Comparison of ENCODE assay signal across 21 cellular contexts in the genomic region with DNA sequence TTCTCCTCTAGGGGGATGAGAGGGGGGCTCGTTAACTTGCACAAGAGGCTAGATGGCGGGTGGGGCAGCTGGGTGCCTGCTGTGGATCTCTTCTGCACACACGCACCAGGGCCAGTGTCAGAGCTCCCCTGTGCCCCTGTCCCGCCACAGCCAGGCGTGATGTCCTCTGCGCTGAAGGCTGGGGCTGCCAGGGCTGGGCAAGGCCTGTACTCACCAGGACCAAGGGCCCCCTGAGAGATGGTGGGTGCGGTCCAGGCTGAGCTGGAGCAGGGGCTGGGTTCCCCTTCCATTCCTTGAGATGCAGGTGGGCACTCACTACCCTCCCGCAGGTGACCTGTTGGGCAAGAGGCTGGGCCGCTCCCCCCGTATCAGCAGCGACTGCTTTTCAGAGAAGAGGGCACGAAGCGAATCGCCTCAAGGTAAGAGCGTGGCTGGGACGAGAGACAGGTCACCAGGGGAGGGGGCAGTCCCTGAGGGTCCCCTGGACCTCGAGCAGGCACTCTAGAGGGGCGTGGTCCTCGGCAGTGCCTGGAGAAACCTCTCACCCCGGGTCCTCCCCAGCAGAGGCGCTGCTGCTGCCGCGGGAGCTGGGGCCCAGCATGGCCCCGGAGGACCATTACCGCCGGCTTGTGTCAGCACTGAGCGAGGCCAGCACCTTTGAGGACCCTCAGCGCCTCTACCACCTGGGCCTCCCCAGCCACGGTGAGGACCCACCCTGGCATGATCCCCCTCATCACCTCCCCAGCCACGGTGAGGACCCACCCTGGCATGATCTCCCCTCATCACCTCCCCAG. TPM values are rescaled to one million over a fixed set of nuclear protein-coding genes. Genes with fewer than 3 reads are reported as not detected.
DNase-seq lines count a peak whose midpoint lies in the region; ATAC-seq and TF ChIP-seq lines count a peak whose summit lies in the region.
"Had no signal": no experiment of that assay in that cellular context is flagged by ENCODE, and none has a peak within 500 bp of the region (broad histone marks: within the 10 kb centered on the region; RNA-seq: fewer than 3 reads in every experiment).

No MANE protein-coding gene starts in this region.

- 0 out of 2 replicates have a peak overlapping the region, but pooled peaks have one; percentile 60 for H3K4me2 ChIP-seq in KMS-11

- H2AFZ ChIP-seq in KMS-11 (ENCODE audit: low read depth) = no peak overlapping the region

- H3K27me3 Mint-ChIP-seq in neural crest cell (ENCODE audit: low read depth) = peaks cover 69% of the 10 kb centered on the region

- peaks cover 72% of the 10 kb centered on the region for H3K27me3 ChIP-seq in KMS-11 (ENCODE audit: insufficient read depth, low read depth)

- no peak overlapping the region for H3K9ac ChIP-seq in KMS-11

- TF ChIP-seq CTCF in GM12864 (IDR thresholded peaks at IDR 0.05; ENCODE audit: low read depth, low read length, missing control alignments) = peak; percentile 19
- TF ChIP-seq CTCF in KMS-11 (conservative IDR thresholded peaks at IDR 0.05; ENCODE audit: low read depth, low read length) = no peak
- peak; percentile 5 for TF ChIP-seq CTCF in astrocyte of the cerebellum (IDR thresholded peaks at IDR 0.05; ENCODE audit: low read depth, low read length, missing control alignments)
- TF ChIP-seq CTCF in neural crest cell (conservative IDR thresholded peaks at IDR 0.05) = no peak

- H3K4me1 Mint-ChIP-seq in neural crest cell = no peaks in the 10 kb centered on the region

- H4K20me1 ChIP-seq in KMS-11 (ENCODE audit: insufficient read depth) = no peaks in the 10 kb centered on the region

- no peak overlapping the region for H3K4me3 ChIP-seq in GM12864 (ENCODE audit: low read depth, low read length)
- no peak overlapping the region for H3K4me3 ChIP-seq in KMS-11 (IDR thresholded peaks at IDR 0.05; ENCODE audit: insufficient read depth, low read depth, low read length)
- no peak overlapping the region for H3K4me3 ChIP-seq in astrocyte of the cerebellum (ENCODE audit: low read depth, low read length)

- H3K27ac ChIP-seq in KMS-11 = no peak overlapping the region

- peaks cover 45% of the 10 kb centered on the region for H3K4me1 ChIP-seq in KMS-11 (ENCODE audit: low read depth, poor library complexity, severe bottlenecking)

- in situ Hi-C loops in astrocyte of the cerebellum (cut with HindIII; ENCODE audit: low sequenced_read_pairs) = no loop called here

- H3K9me3 Mint-ChIP-seq in neural crest cell = no peaks in the 10 kb centered on the region
- H3K9me3 Mint-ChIP-seq: IgD-negative memory B cell had no signal

- H3K79me2 ChIP-seq in KMS-11 (ENCODE audit: insufficient read depth, low read depth) = no peaks in the 10 kb centered on the region

- H3K27ac Mint-ChIP-seq in neural crest cell (ENCODE audit: unreplicated experiment) = no peak overlapping the region
- H3K27ac Mint-ChIP-seq: activated naive CD8-positive, alpha-beta T cell; CD14-positive monocyte; IgD-negative memory B cell had no signal

- no peak for DNase-seq in GM12864 (ENCODE audit: low read depth)
- DNase-seq in astrocyte of the cerebellum (ENCODE audit: low read depth) = no peak
- DNase-seq in neural crest cell (ENCODE audit: low read depth, low spot score) = no peak
- no peak for DNase-seq in NCI-H2029 (lab: John Stamatoyannopoulos, UW)
- no peak for DNase-seq in middle frontal gyrus (ENCODE audit: extremely low spot score, low spot score)
- DNase-seq: activated CD4-positive, alpha-beta T cell treated with anti-CD3 and anti-CD28 coated beads for 4 hours; activated CD8-positive, alpha-beta memory T cell treated with anti-CD3 and anti-CD28 coated beads, Interleukin-2, amount 50 U/mL, for 4 hours; dorsolateral prefrontal cortex; midbrain; NCI-H2227 treated with DMSO at 0.1 percent for 48 hours; SIG-M5; stimulated activated CD4-positive, alpha-beta T cell treated with anti-CD3 and anti-CD28 coated beads, Interleukin-4, amount 100 ng/mL, for 4 hours had no signal

- no peaks in the 10 kb centered on the region for H3K36me3 Mint-ChIP-seq in neural crest cell (ENCODE audit: low read depth)
- H3K36me3 Mint-ChIP-seq: activated naive CD8-positive, alpha-beta T cell; IgD-negative memory B cell had no signal

- H3K36me3 ChIP-seq in KMS-11 (ENCODE audit: insufficient read depth) = no peaks in the 10 kb centered on the region

- H3K4me3 Mint-ChIP-seq in neural crest cell = peak overlapping the region; percentile 49

- no peak for ATAC-seq in GM21825 (IDR thresholded peaks at IDR 0.05; ENCODE audit: unreplicated experiment)

RNA-seq across cellular contexts. Expression of a gene that starts 15.2 kb away (rescaled TPM):
- total RNA-seq in neural crest cell = 0.14 TPM in 1 of 2 replicates, not detected in the other

RNA-seq across cellular contexts. Expression of a gene that starts 20.1 kb away (rescaled TPM):
- total RNA-seq in neural crest cell = 95.4 and 106 TPM in 2 replicates

RNA-seq across cellular contexts. Expression of a gene that starts 21.5 kb away (rescaled TPM):
- total RNA-seq in neural crest cell = 41.5 and 43.9 TPM in 2 replicates

RNA-seq across cellular contexts. Expression of a gene that starts 27.4 kb away (rescaled TPM):
- not detected in 2 replicates for total RNA-seq in neural crest cell
- total RNA-seq: skeletal muscle tissue had no signal

RNA-seq across cellular contexts. Expression of a gene that starts 43.0 kb away (rescaled TPM):
- 0.11 TPM in 1 of 2 replicates, not detected in the other for total RNA-seq in neural crest cell
- total RNA-seq: bronchial epithelial cell, kidney epithelial cell, osteoblast had no signal

Comparison
In these comparisons a context has a peak if more than half of its experiments do, and no peak if none do; other contexts are left out.
1. CTCF ChIP-seq: peak in GM12864 (single experiment) and astrocyte of the cerebellum (single experiment); none in KMS-11 (single experiment) and neural crest cell (single experiment).